ENCODE assay signal across 31 cellular contexts in the genomic region with DNA sequence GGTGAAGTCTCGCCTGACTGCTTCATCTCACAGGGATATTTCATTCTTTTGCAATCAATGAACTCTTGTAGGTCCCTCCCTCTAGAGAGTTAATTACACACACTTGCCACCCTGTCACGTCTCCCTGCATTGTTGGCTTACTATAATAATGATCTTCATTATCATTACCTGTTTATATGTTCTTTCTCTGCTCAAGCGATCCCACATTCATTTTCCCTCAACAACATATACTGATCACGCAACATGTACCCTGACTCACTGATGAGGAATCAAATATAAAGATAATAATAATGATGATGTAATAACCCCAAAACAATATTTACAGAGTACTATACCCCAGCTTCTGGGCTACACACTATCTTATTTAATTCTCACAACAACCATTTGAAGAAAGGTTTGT.
A peak's percentile ranks its signal among the peaks of the same experiment; 100 is the strongest.
DNase-seq lines count a peak whose midpoint lies in the region; ATAC-seq, FAIRE-seq and TF ChIP-seq lines count a peak whose summit lies in the region.
"Had no signal": no experiment of that assay in that cellular context is flagged by ENCODE, and none has a peak within 500 bp of the region (broad histone marks: within the 10 kb centered on the region; RNA-seq: fewer than 3 reads in every experiment).

No MANE protein-coding gene starts in this region.

- ATAC-seq in psoas muscle (peak in 1 of 4 donors; percentile 4), HG03095 (IDR thresholded peaks at IDR 0.05; ENCODE audit: unreplicated experiment) (no peak), GM18867 (IDR thresholded peaks at IDR 0.05; ENCODE audit: unreplicated experiment) (no peak)
- ATAC-seq: activated CD8-positive, alpha-beta T cell treated with anti-CD3 and anti-CD28 coated beads for 36 hours; T-helper 17 cell had no signal

- TF ChIP-seq POLR2A in Peyer's patch (IDR thresholded peaks at IDR 0.05) (no peak), endothelial cell of umbilical vein (IDR thresholded peaks at IDR 0.05; ENCODE audit: low read depth, low read length) (no peak)

- H2AFZ ChIP-seq in ACC112 (ENCODE audit: low read length, unreplicated experiment) (no peak overlapping the region), endothelial cell of umbilical vein (ENCODE audit: low read depth, low read length) (peak overlapping the region; percentile 74)
- H2AFZ ChIP-seq: parathyroid adenoma had no signal

- no peak overlapping the region for H3K4me3 ChIP-seq in ACC112 (ENCODE audit: low read depth, low read length)
- no peak overlapping the region for H3K4me3 ChIP-seq in Peyer's patch
- H3K4me3 ChIP-seq in endothelial cell of umbilical vein (replicated peaks in 1 of 3; ENCODE audit: insufficient read depth in 1 of 3, low read depth in 1 of 3, low read length in 3 of 3): no peak overlapping the region
- no peak overlapping the region for H3K4me3 ChIP-seq in psoas muscle
- no peak overlapping the region for H3K4me3 ChIP-seq in H7 (ENCODE audit: insufficient read depth, low read depth, low read length)
- H3K4me3 ChIP-seq: esophagus muscularis mucosa, testis, uterus had no signal

- H3K9me1 ChIP-seq in endothelial cell of umbilical vein (replicated peaks; ENCODE audit: control insufficient read depth, extremely low read depth, insufficient read depth, low read length): no peaks in the 10 kb centered on the region

- no peak for FAIRE-seq in endothelial cell of umbilical vein (lab: Jason Lieb, UNC)
- FAIRE-seq: A204.1, GM12891, H1, islet of Langerhans had no signal

- H3K79me2 ChIP-seq in ACC112 (ENCODE audit: control insufficient read depth, insufficient read depth, low read length, unreplicated experiment) (no peaks in the 10 kb centered on the region), endothelial cell of umbilical vein (ENCODE audit: control insufficient read depth, insufficient read depth, low read length) (no peaks in the 10 kb centered on the region)
- H3K79me2 ChIP-seq: parathyroid adenoma had no signal

- DNase-seq in Peyer's patch: no peak
- DNase-seq in endothelial cell of umbilical vein (ENCODE audit: low read depth, low spot score): no peak
- no peak for DNase-seq in psoas muscle
- DNase-seq in DMS 273 (lab: John Stamatoyannopoulos, UW; ENCODE audit: unreplicated experiment): no peak
- DNase-seq in H7: no peak
- DNase-seq: activated CD4-positive, alpha-beta T cell treated with anti-CD3 and anti-CD28 coated beads for 1 hour; activated CD8-positive, alpha-beta T cell treated with anti-CD3 and anti-CD28 coated beads for 36 hours; AML-193; caudate nucleus; CD4-positive, alpha-beta T cell; endodermal cell; KG1; left ventricle myocardium superior; MM.1S; NCI-H1417; NCI-H774; SK-N-SH; stimulated activated naive CD4-positive, alpha-beta T cell treated with Interleukin-2 at 50 U/mL for 16 hours; T-helper 17 cell; testis; uterus had no signal

- dilution Hi-C loops in endothelial cell of umbilical vein (cut with MboI; ENCODE audit: extremely low pct_ligation_motif_present, low sequenced_read_pairs): no loop called here

- POLR2A ChIA-PET in endothelial cell of umbilical vein (lab: Charles Lee): no interaction called here

- H4K20me1 ChIP-seq in endothelial cell of umbilical vein (replicated peaks; ENCODE audit: control insufficient read depth, extremely low read depth, insufficient read depth, low read length): no peaks in the 10 kb centered on the region

- no peaks in the 10 kb centered on the region for H3K36me3 ChIP-seq in ACC112 (ENCODE audit: insufficient read depth, low read length)
- no peaks in the 10 kb centered on the region for H3K36me3 ChIP-seq in Peyer's patch
- no peaks in the 10 kb centered on the region for H3K36me3 ChIP-seq in endothelial cell of umbilical vein (ENCODE audit: control insufficient read depth in 2 of 2, extremely low read depth in 1 of 2, insufficient read depth in 2 of 2, low read length in 2 of 2)
- H3K36me3 ChIP-seq in psoas muscle (ENCODE audit: insufficient read depth in 1 of 2, low read depth in 1 of 2): no peaks in the 10 kb centered on the region
- H3K36me3 ChIP-seq in H7 (replicated peaks; ENCODE audit: control insufficient read depth, insufficient read depth, low read length): no peaks in the 10 kb centered on the region
- H3K36me3 ChIP-seq: esophagus muscularis mucosa, uterus had no signal

- H3K27me3 ChIP-seq in ACC112 (ENCODE audit: insufficient read depth, low read length): no peaks in the 10 kb centered on the region
- H3K27me3 ChIP-seq in Peyer's patch: no peaks in the 10 kb centered on the region
- no peaks in the 10 kb centered on the region for H3K27me3 ChIP-seq in endothelial cell of umbilical vein (ENCODE audit: control insufficient read depth in 2 of 2, insufficient read depth in 2 of 2, low read length in 2 of 2)
- no peaks in the 10 kb centered on the region for H3K27me3 ChIP-seq in psoas muscle (ENCODE audit: insufficient read depth in 3 of 3, low read length in 2 of 3)
- H3K27me3 ChIP-seq in H7 (ENCODE audit: control insufficient read depth, insufficient read depth, low read length): no peaks in the 10 kb centered on the region
- H3K27me3 ChIP-seq: esophagus muscularis mucosa, testis, uterus had no signal

- CTCF ChIA-PET in endothelial cell of umbilical vein (lab: Charles Lee): interaction anchor here (1.2 to 1.3 kb wide), 2 partner anchors 36 to 107 kb away, joined by 3 to 5 read pairs; no protein-coding TSS in a partner anchor

- no peak overlapping the region for H3K4me2 ChIP-seq in endothelial cell of umbilical vein (ENCODE audit: insufficient read depth, low read length)

- no peak overlapping the region for H3K9ac ChIP-seq in endothelial cell of umbilical vein (replicated peaks; ENCODE audit: extremely low read depth, insufficient read depth, low read length)
- H3K9ac ChIP-seq: parathyroid adenoma, SK-N-SH had no signal

- no TSS peak for BruUV-seq in endothelial cell of umbilical vein (replicated peaks; lab: Mats Ljungman, UMichigan)

- H3K4me1 ChIP-seq in ACC112 (ENCODE audit: control insufficient read depth, insufficient read depth, low read length, unreplicated experiment): peaks cover 98% of the 10 kb centered on the region
- peaks cover 0 to 33% (median 6%) of the 10 kb centered on the region in 4 donors for H3K4me1 ChIP-seq in Peyer's patch
- peaks cover 35% of the 10 kb centered on the region for H3K4me1 ChIP-seq in endothelial cell of umbilical vein (ENCODE audit: control insufficient read depth, extremely low read depth, insufficient read depth, low read length)
- peaks cover 56% of the 10 kb centered on the region for H3K4me1 ChIP-seq in psoas muscle
- H3K4me1 ChIP-seq: testis, uterus had no signal

- intact Hi-C loops in endothelial cell of umbilical vein (cut with micrococcal nuclease) (no loop called here), psoas muscle (cut with DNase I) (loop anchor here in 1 of 2 donors (5.0 kb wide), 1 partner anchor 39 kb away; no protein-coding TSS in a partner anchor)

- TF ChIP-seq CTCF in Peyer's patch (IDR thresholded peaks at IDR 0.05): no peak
- no peak for TF ChIP-seq CTCF in endothelial cell of umbilical vein (IDR thresholded peaks at IDR 0.05; ENCODE audit: extremely low read depth in 1 of 2, insufficient read depth in 1 of 2, low read depth in 1 of 2, low read length in 2 of 2)
- TF ChIP-seq CTCF in psoas muscle (IDR thresholded peaks at IDR 0.05): no peak

- H3K9me3 ChIP-seq in Peyer's patch (no peaks in the 10 kb centered on the region), endothelial cell of umbilical vein (replicated peaks; ENCODE audit: control insufficient read depth, insufficient read depth, low read length) (no peaks in the 10 kb centered on the region), psoas muscle (no peaks in the 10 kb centered on the region)
- H3K9me3 ChIP-seq: esophagus muscularis mucosa, SK-N-SH, testis, uterus had no signal

- H3K27ac ChIP-seq in ACC112 (ENCODE audit: low read depth, low read length) (peak overlapping the region; percentile 98), Peyer's patch (peak overlapping the region in 3 of 4 donors; percentile 48 to 77 (median 77)), endothelial cell of umbilical vein (ENCODE audit: insufficient read depth, low read depth, low read length) (peak overlapping the region; percentile 56), psoas muscle (peak overlapping the region; percentile 85)
- H3K27ac ChIP-seq: esophagus muscularis mucosa, parathyroid adenoma, RWPE1, uterus had no signal

- 82 to 91% (median 85%) methylated on average over 4 of the region's 4 CpGs for WGBS in psoas muscle, 3 donors

TF ChIP-seq in endothelial cell of umbilical vein, 7 proteins besides CTCF, POLR2A, EP300 and RAD21:
- TF ChIP-seq, protein P1, sequence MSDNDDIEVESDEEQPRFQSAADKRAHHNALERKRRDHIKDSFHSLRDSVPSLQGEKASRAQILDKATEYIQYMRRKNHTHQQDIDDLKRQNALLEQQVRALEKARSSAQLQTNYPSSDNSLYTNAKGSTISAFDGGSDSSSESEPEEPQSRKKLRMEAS (IDR thresholded peaks at IDR 0.05; ENCODE audit: insufficient read depth, insufficient read length): no peak
- TF ChIP-seq EZH2 (IDR thresholded peaks at IDR 0.05; ENCODE audit: borderline replicate concordance, low read depth, low read length, severe bottlenecking) (no peak), GATA2 (IDR thresholded peaks at IDR 0.05; ENCODE audit: insufficient read depth, insufficient read length, low read depth, low read length) (no peak), JUN (IDR thresholded peaks at IDR 0.05; ENCODE audit: borderline replicate concordance, insufficient read depth, insufficient read length, low read depth) (no peak)
